In genomic region chr5:33479321-33479720, GRCh38 we compare ENCODE assay signal across 16 cellular contexts.
"Had no signal": no experiment of that assay in that cellular context is flagged by ENCODE, and none has a peak within 500 bp of the region (broad histone marks: within the 10 kb centered on the region; RNA-seq: fewer than 3 reads in every experiment).

No MANE protein-coding gene starts in this region.

- H3K9me3 ChIP-seq: gastrocnemius medialis, right atrium auricular region, tibial artery, vagina had no signal

- H3K27ac ChIP-seq: dorsolateral prefrontal cortex, gastrocnemius medialis, heart right ventricle, right atrium auricular region, tibial artery, vagina, VCaP had no signal

- H3K4me1 Mint-ChIP-seq: activated naive CD4-positive, alpha-beta T cell treated with anti-CD3 and anti-CD28 coated beads, Interleukin-2, amount 10 ng/mL, durations not matched to agents 7 days and 5 days had no signal

- H3K4me3 Mint-ChIP-seq: activated naive CD4-positive, alpha-beta T cell treated with anti-CD3 and anti-CD28 coated beads, Interleukin-2, amount 10 ng/mL, durations not matched to agents 7 days and 5 days had no signal

- DNase-seq: activated CD4-positive, alpha-beta T cell treated with anti-CD3 and anti-CD28 coated beads for 1 hour; activated CD4-positive, alpha-beta T cell treated with anti-CD3 and anti-CD28 coated beads, Interleukin-2, amount 50 U/mL, for 4 hours; activated naive CD4-positive, alpha-beta T cell treated with anti-CD3 and anti-CD28 coated beads, Interleukin-2, amount 10 ng/mL, durations not matched to agents 7 days and 5 days; activated T-cell treated with anti-CD3 and anti-CD28 coated beads for 4 hours; dorsolateral prefrontal cortex; erythroblast; gastrocnemius medialis; heart right ventricle; small intestine; stimulated activated CD4-positive, alpha-beta T cell treated with anti-CD3 and anti-CD28 coated beads, Interleukin-4, amount 100 ng/mL, for 24 hours; stimulated activated naive CD4-positive, alpha-beta T cell; tibial artery had no signal

- H3K27ac Mint-ChIP-seq: activated naive CD4-positive, alpha-beta T cell treated with anti-CD3 and anti-CD28 coated beads, Interleukin-2, amount 10 ng/mL, durations not matched to agents 7 days and 5 days; activated T-helper 2 cell treated with anti-CD3 and anti-CD28 coated beads, Interferon-gamma antibody, Interleukin-2, Interleukin-4, amounts not matched to agents 10 μg/mL and 5 μg/mL and 100 μg/mL, durations not matched to agents 14 hours and 24 hours and 36 hours had no signal

- FAIRE-seq: small intestine had no signal

- H3K4me3 ChIP-seq: dorsolateral prefrontal cortex, gastrocnemius medialis, heart right ventricle, right atrium auricular region, tibial artery, vagina had no signal

- ATAC-seq: gastrocnemius medialis, heart right ventricle had no signal

- H3K27me3 ChIP-seq: dorsolateral prefrontal cortex, gastrocnemius medialis, heart right ventricle, right atrium auricular region, tibial artery, vagina had no signal

- H3K4me1 ChIP-seq: gastrocnemius medialis, heart right ventricle, right atrium auricular region, tibial artery, vagina had no signal

- H3K27me3 Mint-ChIP-seq: activated naive CD4-positive, alpha-beta T cell treated with anti-CD3 and anti-CD28 coated beads, Interleukin-2, amount 10 ng/mL, durations not matched to agents 7 days and 5 days had no signal
